Comparison of ENCODE assay signal across 11 cellular contexts in the genomic region with DNA sequence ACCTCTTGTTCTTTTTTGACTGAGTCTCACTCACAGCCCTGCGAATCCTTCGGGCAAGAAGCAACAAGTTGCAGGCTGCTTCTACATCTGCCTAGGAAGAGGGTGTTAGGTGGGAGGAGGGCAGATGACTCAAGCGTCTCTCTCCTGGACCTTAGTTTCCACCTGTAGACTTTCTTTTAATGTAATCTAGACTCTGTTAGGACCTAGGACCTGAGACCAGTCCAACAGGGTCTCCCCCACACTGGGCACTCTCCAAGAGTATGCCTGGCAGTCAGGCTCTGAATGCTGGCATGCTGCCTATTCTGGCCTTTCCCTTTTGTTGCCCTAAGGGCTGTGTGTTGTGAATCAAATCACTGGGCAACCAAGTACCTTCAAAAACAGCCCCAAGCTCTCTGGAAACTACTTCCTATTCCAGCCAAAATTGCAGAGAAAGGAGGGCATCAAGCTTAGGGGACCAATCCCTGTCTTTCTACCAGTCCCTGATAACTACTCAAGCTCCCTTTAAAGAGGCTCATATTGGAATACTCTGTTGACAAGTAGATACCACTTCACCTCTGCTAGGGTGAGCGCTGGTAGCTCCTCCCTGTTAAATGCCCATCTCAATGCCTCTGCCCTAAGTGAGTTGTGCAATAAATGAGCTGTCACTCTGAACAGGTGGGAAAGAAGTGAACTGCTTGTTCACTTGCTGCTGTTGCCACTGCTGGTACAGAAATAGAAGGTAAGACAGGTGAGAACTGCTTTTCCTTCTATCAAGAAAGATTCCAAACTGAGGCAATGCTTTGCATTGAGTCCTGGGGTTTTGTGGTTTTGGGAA. TPM values are rescaled to one million over a fixed set of nuclear protein-coding genes. Genes with fewer than 3 reads are reported as not detected.
DNase-seq lines count a peak whose midpoint lies in the region; ATAC-seq and TF ChIP-seq lines count a peak whose summit lies in the region.
"Had no signal": no experiment of that assay in that cellular context is flagged by ENCODE, and none has a peak within 500 bp of the region (broad histone marks: within the 10 kb centered on the region; RNA-seq: fewer than 3 reads in every experiment).

BBOX1 (plus strand) TSS at position 514 of the 814 bp plus-strand sequence. CDS start 14,616 bp downstream, outside the sequence.

- ATAC-seq in HG03097 (IDR thresholded peaks at IDR 0.05; ENCODE audit: low FRiP score, unreplicated experiment) = no peak

- no peak for TF ChIP-seq POLR2A in breast epithelium (IDR thresholded peaks at IDR 0.05)

- DNase-seq in A172 (ENCODE audit: low spot score) = peak; percentile 3
- peak; percentile 59 for DNase-seq in NCI-H1105 (lab: John Stamatoyannopoulos, UW)
- DNase-seq in breast epithelium (ENCODE audit: low spot score in 2 of 2) = peak in 1 of 2 donors; percentile 68
- DNase-seq in midbrain (lab: John Stamatoyannopoulos, UW) = peak; percentile 71
- DNase-seq in activated T-cell treated with anti-CD3 and anti-CD28 coated beads, Interleukin-2, amount 50 U/mL, for 24 hours = no peak
- DNase-seq in activated CD4-positive, alpha-beta T cell treated with anti-CD3 and anti-CD28 coated beads, Interleukin-2, amount 50 U/mL, for 4 hours = no peak
- no peak for DNase-seq in activated CD4-positive, alpha-beta T cell treated with anti-CD3 and anti-CD28 coated beads, Interleukin-2, amount 50 U/mL, for 48 hours
- DNase-seq: MV-4-11 had no signal

- no peaks in the 10 kb centered on the region for H3K4me1 Mint-ChIP-seq in activated T-cell treated with anti-CD3 and anti-CD28 coated beads, Interleukin-2, amount 50 U/mL, for 24 hours (ENCODE audit: low read depth)

- no peaks in the 10 kb centered on the region for H3K36me3 Mint-ChIP-seq in activated T-cell treated with anti-CD3 and anti-CD28 coated beads, Interleukin-2, amount 50 U/mL, for 24 hours (ENCODE audit: low read depth)

- intact Hi-C loops in breast epithelium (cut with DNase I; ENCODE audit: low total_unique reads) = no loop called here

- H3K4me3 ChIP-seq in breast epithelium = peak within 1 kb of the TSS in 2 of 3 donors; percentile 26 to 55
- H3K4me3 ChIP-seq: hepatocyte had no signal

- no peaks in the 10 kb centered on the region for H3K27me3 ChIP-seq in breast epithelium
- H3K27me3 ChIP-seq: hepatocyte had no signal

- no peaks in the 10 kb centered on the region for H3K4me1 ChIP-seq in breast epithelium

- H3K9me3 ChIP-seq in breast epithelium = peaks cover 0 to 10% of the 10 kb centered on the region in 2 donors

- no peak within 1 kb of the TSS for H3K27ac Mint-ChIP-seq in activated T-cell treated with anti-CD3 and anti-CD28 coated beads, Interleukin-2, amount 50 U/mL, for 24 hours

- no peak for TF ChIP-seq CTCF in breast epithelium (IDR thresholded peaks at IDR 0.05)

- no peaks in the 10 kb centered on the region for H3K36me3 ChIP-seq in breast epithelium

- no peak within 1 kb of the TSS for H3K4me3 Mint-ChIP-seq in activated T-cell treated with anti-CD3 and anti-CD28 coated beads, Interleukin-2, amount 50 U/mL, for 24 hours
- H3K4me3 Mint-ChIP-seq: nephron had no signal

- peaks cover 7% of the 10 kb centered on the region for H3K9me3 Mint-ChIP-seq in activated T-cell treated with anti-CD3 and anti-CD28 coated beads, Interleukin-2, amount 50 U/mL, for 24 hours

- peak within 1 kb of the TSS; percentile 84 to 91 for H3K27ac ChIP-seq in breast epithelium
- H3K27ac ChIP-seq: hepatocyte had no signal

- no peaks in the 10 kb centered on the region for H3K27me3 Mint-ChIP-seq in activated T-cell treated with anti-CD3 and anti-CD28 coated beads, Interleukin-2, amount 50 U/mL, for 24 hours

RNA-seq across cellular contexts. Expression of gene BBOX1, which starts in this region (rescaled TPM):
- total RNA-seq in A172 (2014; rRNA removed; shearing (Covaris generic)) = not detected in 2 replicates
- 10 to 100 TPM in 2 of 3 donors, not detected in 1; 14.4 to 61.0 TPM for total RNA-seq in breast epithelium

Comparison
In these comparisons a context has a peak if more than half of its experiments do, and no peak if none do; other contexts are left out.
1. Peak in DNase-seq in A172; RNA of the gene not detected or under 1 TPM.
2. DNase-seq: peak in NCI-H1105 (single experiment) and midbrain (single experiment); none in activated T-cell treated with anti-CD3 and anti-CD28 coated beads, Interleukin-2, amount 50 U/mL, for 24 hours (single experiment), activated CD4-positive, alpha-beta T cell treated with anti-CD3 and anti-CD28 coated beads, Interleukin-2, amount 50 U/mL, for 4 hours (0 of 2) and activated CD4-positive, alpha-beta T cell treated with anti-CD3 and anti-CD28 coated beads, Interleukin-2, amount 50 U/mL, for 48 hours (0 of 2).